26 cellular contexts compared by ENCODE assay signal in genomic region chr1:69244211-69244610, GRCh38.
"Had no signal": no experiment of that assay in that cellular context is flagged by ENCODE, and none has a peak within 500 bp of the region (broad histone marks: within the 10 kb centered on the region; RNA-seq: fewer than 3 reads in every experiment).

No MANE protein-coding gene starts in this region.

- H3K27me3 Mint-ChIP-seq: activated T-cell treated with anti-CD3 and anti-CD28 coated beads, Interleukin-2, amount 50 U/mL, for 24 hours; activated T-helper 17 cell treated with anti-CD3 and anti-CD28 coated beads, Interleukin-2, amount 50 U/mL, for 72 hours; naive thymus-derived CD4-positive, alpha-beta T cell; stimulated activated memory B cell treated with anti-CD40 and anti-IgM and Interleukin-4, amounts not matched to agents 10 μg/mL and 1 μg/mL and 100 μg/mL, for 72 hours had no signal

- H3K4me2 ChIP-seq: smooth muscle cell had no signal

- H3K9me3 Mint-ChIP-seq: neural crest cell; stimulated activated memory B cell treated with anti-CD40 and anti-IgM and Interleukin-4, amounts not matched to agents 10 μg/mL and 1 μg/mL and 100 μg/mL, for 72 hours had no signal

- H3K4me1 Mint-ChIP-seq: activated T-helper 17 cell treated with anti-CD3 and anti-CD28 coated beads, Interleukin-2, amount 50 U/mL, for 72 hours; immature natural killer cell; naive thymus-derived CD4-positive, alpha-beta T cell; neural crest cell; stimulated activated memory B cell treated with anti-CD40 and anti-IgM and Interleukin-4, amounts not matched to agents 10 μg/mL and 1 μg/mL and 100 μg/mL, for 72 hours had no signal

- H3K4me1 ChIP-seq: ascending aorta, foreskin keratinocyte, sigmoid colon, stomach, transverse colon had no signal

- H3K36me3 Mint-ChIP-seq: activated naive CD4-positive, alpha-beta T cell treated with anti-CD3 and anti-CD28 coated beads, Interleukin-2, amount 50 U/mL, for 72 hours; immature natural killer cell; naive thymus-derived CD4-positive, alpha-beta T cell; stimulated activated memory B cell treated with anti-CD40 and anti-IgM and Interleukin-4, amounts not matched to agents 10 μg/mL and 1 μg/mL and 100 μg/mL, for 72 hours had no signal

- DNase-seq: activated CD4-positive, alpha-beta T cell treated with anti-CD3 and anti-CD28 coated beads for 1 hour; activated CD4-positive, alpha-beta T cell treated with anti-CD3 and anti-CD28 coated beads, Interleukin-2, amount 50 U/mL, for 4 hours; activated CD8-positive, alpha-beta memory T cell treated with anti-CD3 and anti-CD28 coated beads for 24 hours; activated CD8-positive, alpha-beta memory T cell treated with anti-CD3 and anti-CD28 coated beads, Interleukin-2, amount 50 U/mL, for 4 hours; activated T-cell treated with anti-CD3 and anti-CD28 coated beads, Interleukin-2, amount 50 U/mL, for 24 hours; brain microvascular endothelial cell; caudate nucleus; dermis blood vessel endothelial cell; effector CD8-positive, alpha-beta T cell; foreskin keratinocyte; immature natural killer cell; naive thymus-derived CD4-positive, alpha-beta T cell; retina; sigmoid colon; stimulated activated CD4-positive, alpha-beta T cell treated with anti-CD3 and anti-CD28 coated beads, Interleukin-15, amount 100 ng/mL, for 24 hours; stomach; transverse colon had no signal

- H3K9me3 ChIP-seq: ascending aorta, sigmoid colon, stomach, transverse colon had no signal

- H3K4me3 ChIP-seq: ascending aorta, lung, sigmoid colon, smooth muscle cell, stomach, transverse colon had no signal

- H3K27ac ChIP-seq: ascending aorta, brain microvascular endothelial cell, foreskin keratinocyte, sigmoid colon, stomach, transverse colon, VCaP had no signal

- H3K36me3 ChIP-seq: ascending aorta, brain microvascular endothelial cell, sigmoid colon, stomach, transverse colon had no signal

- ATAC-seq: activated naive CD4-positive, alpha-beta T cell treated with anti-CD3 and anti-CD28 coated beads, Interleukin-2, amount 50 U/mL, for 72 hours; activated T-helper 17 cell treated with anti-CD3 and anti-CD28 coated beads, Interleukin-2, amount 50 U/mL, for 72 hours; foreskin keratinocyte; left lobe of liver; naive thymus-derived CD4-positive, alpha-beta T cell; stimulated activated memory B cell treated with anti-CD40 and anti-IgM and Interleukin-4, amounts not matched to agents 10 μg/mL and 1 μg/mL and 100 μg/mL, for 72 hours had no signal

- H3K27ac Mint-ChIP-seq: activated naive CD4-positive, alpha-beta T cell treated with anti-CD3 and anti-CD28 coated beads, Interleukin-2, amount 50 U/mL, for 72 hours; activated T-cell treated with anti-CD3 and anti-CD28 coated beads, Interleukin-2, amount 50 U/mL, for 24 hours; activated T-helper 17 cell treated with anti-CD3 and anti-CD28 coated beads, Interleukin-2, amount 50 U/mL, for 72 hours; immature natural killer cell; naive thymus-derived CD4-positive, alpha-beta T cell; stimulated activated memory B cell treated with anti-CD40 and anti-IgM and Interleukin-4, amounts not matched to agents 10 μg/mL and 1 μg/mL and 100 μg/mL, for 72 hours had no signal

- H3K27me3 ChIP-seq: ascending aorta, brain microvascular endothelial cell, foreskin keratinocyte, sigmoid colon, stomach, transverse colon had no signal

- H3K4me3 Mint-ChIP-seq: activated T-cell treated with anti-CD3 and anti-CD28 coated beads, Interleukin-2, amount 50 U/mL, for 24 hours; activated T-helper 17 cell treated with anti-CD3 and anti-CD28 coated beads, Interleukin-2, amount 50 U/mL, for 72 hours; immature natural killer cell; naive thymus-derived CD4-positive, alpha-beta T cell; neural crest cell; stimulated activated memory B cell treated with anti-CD40 and anti-IgM and Interleukin-4, amounts not matched to agents 10 μg/mL and 1 μg/mL and 100 μg/mL, for 72 hours had no signal
